ENCODE assay signal across 11 cellular contexts in genomic region chr9:133132174-133132573, GRCh38. TPM values are rescaled to one million over a fixed set of nuclear protein-coding genes. Genes with fewer than 3 reads are reported as not detected.
DNase-seq lines count a peak whose midpoint lies in the region; ATAC-seq and TF ChIP-seq lines count a peak whose summit lies in the region.
"Had no signal": no experiment of that assay in that cellular context is flagged by ENCODE, and none has a peak within 500 bp of the region (broad histone marks: within the 10 kb centered on the region; RNA-seq: fewer than 3 reads in every experiment).

No MANE protein-coding gene starts in this region.

- H3K27ac Mint-ChIP-seq in CD4-positive, alpha-beta T cell, result peak overlapping the region; percentile 99
- H3K27ac Mint-ChIP-seq in progenitor cell of endocrine pancreas, result peak overlapping the region; percentile 33

- CTCF ChIA-PET in CD4-positive, alpha-beta T cell (lab: Charles Lee), result interaction anchor here (2.0 to 4.7 kb wide), 2 partner anchors 12 to 15 kb away, joined by 11 to 61 read pairs; no protein-coding TSS in a partner anchor

- no peaks in the 10 kb centered on the region for H3K36me3 ChIP-seq in duodenal mucosa (ENCODE audit: control insufficient read depth in 1 of 2, insufficient read depth in 2 of 2, low read length in 2 of 2)

- H3K9ac ChIP-seq in duodenal mucosa (ENCODE audit: low read depth in 1 of 2, low read length in 2 of 2), result peak overlapping the region; percentile 12 to 29

- POLR2A ChIA-PET in CD4-positive, alpha-beta T cell (lab: Charles Lee), result interaction anchor here (1.9 to 3.4 kb wide), 4 partner anchors 10 to 224 kb away, joined by 6 to 26 read pairs (median 18); partner anchors contain the start of genes GTF3C5, RALGDS, SURF1 and SURF2

- peaks cover 18% of the 10 kb centered on the region for H3K36me3 Mint-ChIP-seq in CD4-positive, alpha-beta T cell (ENCODE audit: low read depth)
- peaks cover 1% of the 10 kb centered on the region for H3K36me3 Mint-ChIP-seq in progenitor cell of endocrine pancreas (ENCODE audit: insufficient read depth)

- H3K27me3 ChIP-seq in CD4-positive, alpha-beta T cell (ENCODE audit: control insufficient read depth, insufficient read depth, low read length), result no peaks in the 10 kb centered on the region
- no peaks in the 10 kb centered on the region for H3K27me3 ChIP-seq in duodenal mucosa (ENCODE audit: control insufficient read depth in 1 of 2, insufficient read depth in 2 of 2, low read length in 2 of 2)

- no peak overlapping the region for H3K4me3 ChIP-seq in duodenal mucosa (ENCODE audit: low read depth in 1 of 2, low read length in 2 of 2)
- H3K4me3 ChIP-seq in foreskin fibroblast (ENCODE audit: low read depth in 1 of 2, low read length in 2 of 2), result no peak overlapping the region

- peak overlapping the region; percentile 34 for H3K4me3 Mint-ChIP-seq in CD4-positive, alpha-beta T cell
- no peak overlapping the region for H3K4me3 Mint-ChIP-seq in progenitor cell of endocrine pancreas (ENCODE audit: low read depth)

- TF ChIP-seq CTCF in CD4-positive, alpha-beta T cell (IDR thresholded peaks at IDR 0.05), result no peak
- TF ChIP-seq CTCF in progenitor cell of endocrine pancreas (IDR thresholded peaks at IDR 0.05; ENCODE audit: unreplicated experiment) (no peak), foreskin fibroblast (IDR thresholded peaks at IDR 0.05; ENCODE audit: low read depth, low read length) (no peak)

- no peaks in the 10 kb centered on the region for H3K27me3 Mint-ChIP-seq in CD4-positive, alpha-beta T cell
- H3K27me3 Mint-ChIP-seq in progenitor cell of endocrine pancreas, result no peaks in the 10 kb centered on the region

- H3K9me3 Mint-ChIP-seq in CD4-positive, alpha-beta T cell, result no peaks in the 10 kb centered on the region
- H3K9me3 Mint-ChIP-seq in progenitor cell of endocrine pancreas (ENCODE audit: low read depth), result no peaks in the 10 kb centered on the region

- H3K4me1 Mint-ChIP-seq in CD4-positive, alpha-beta T cell (ENCODE audit: low read depth), result peaks cover 73% of the 10 kb centered on the region
- H3K4me1 Mint-ChIP-seq in progenitor cell of endocrine pancreas (ENCODE audit: low read depth), result peaks cover 16% of the 10 kb centered on the region

- peak overlapping the region; percentile 98 for H3K27ac ChIP-seq in CD4-positive, alpha-beta T cell (ENCODE audit: low read depth, low read length)
- H3K27ac ChIP-seq in duodenal mucosa (ENCODE audit: low read depth, low read length), result no peak overlapping the region

- no peak for DNase-seq in CD4-positive, alpha-beta T cell
- peak; percentile 81 for DNase-seq in NCI-H2171 treated with DMSO at 0.1 percent for 48 hours (lab: John Stamatoyannopoulos, UW)
- no peak for DNase-seq in progenitor cell of endocrine pancreas (ENCODE audit: low spot score, unreplicated experiment)
- DNase-seq in foreskin fibroblast, result no peak
- no peak for DNase-seq in inferior parietal cortex (ENCODE audit: extremely low spot score)
- DNase-seq: activated effector memory CD4-positive, alpha-beta T cell treated with Interleukin-2 at 50 U/mL for 16 hours; KBM-7; NCI-H82; T-helper 9 cell had no signal

- peaks cover 50 to 64% of the 10 kb centered on the region in 2 donors for H3K4me1 ChIP-seq in duodenal mucosa (ENCODE audit: control insufficient read depth in 1 of 2, insufficient read depth in 2 of 2, low read length in 2 of 2)

- intact Hi-C loops in CD4-positive, alpha-beta T cell (cut with DNase I, micrococcal nuclease), result no loop called here

- ATAC-seq in CD4-positive, alpha-beta T cell (ENCODE audit: poor library complexity), result no peak
- ATAC-seq in HG03139 (IDR thresholded peaks at IDR 0.05; ENCODE audit: unreplicated experiment), result no peak

- no peaks in the 10 kb centered on the region for H3K9me3 ChIP-seq in CD4-positive, alpha-beta T cell (ENCODE audit: control insufficient read depth, low read length)
- no peaks in the 10 kb centered on the region for H3K9me3 ChIP-seq in duodenal mucosa (ENCODE audit: control insufficient read depth in 1 of 2, low read length in 2 of 2)

RNA-seq across cellular contexts. Expression of gene RALGDS, which starts 11.1 kb away (rescaled TPM):
- total RNA-seq in CD4-positive, alpha-beta T cell, result 100 to 1,000 TPM; 166 to 168 TPM
- 82.3 and 84.6 TPM in 2 replicates for total RNA-seq in progenitor cell of endocrine pancreas

RNA-seq across cellular contexts. Expression of gene GBGT1, which starts 31.5 kb away (rescaled TPM):
- 1 to 10 TPM; 1.3 to 1.8 TPM for total RNA-seq in CD4-positive, alpha-beta T cell
- total RNA-seq in progenitor cell of endocrine pancreas, result 5.2 and 7.3 TPM in 2 replicates
